8 cellular contexts compared by ENCODE assay signal in the genomic region with DNA sequence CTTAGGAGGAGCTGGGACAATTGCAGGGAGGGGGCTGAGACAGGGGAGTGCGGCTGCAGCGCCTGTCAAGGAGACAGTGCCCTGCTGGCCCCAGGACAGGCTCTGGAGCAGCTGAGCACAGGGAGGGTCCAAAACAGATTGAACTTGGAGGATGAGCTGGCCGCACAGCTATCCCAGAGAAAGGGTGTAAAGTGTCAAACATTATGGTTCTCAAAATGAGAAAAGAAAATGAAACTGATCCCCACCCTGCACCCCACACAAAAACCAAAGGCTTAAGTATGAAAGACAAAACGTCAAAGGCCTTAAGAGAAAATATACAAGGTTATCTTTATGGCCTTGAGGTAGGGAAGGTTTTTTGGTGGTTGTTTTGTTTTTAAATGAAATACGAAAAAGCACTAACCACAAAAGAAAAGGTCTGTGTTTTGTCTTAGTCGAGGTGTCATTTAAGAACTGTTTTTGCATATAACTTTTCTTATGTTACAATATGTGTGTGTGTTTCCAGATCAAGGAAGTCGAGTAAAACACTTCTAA.
DNase-seq lines count a peak whose midpoint lies in the region; ATAC-seq and TF ChIP-seq lines count a peak whose summit lies in the region.

No MANE protein-coding gene starts in this region.

- no peaks in the 10 kb centered on the region for H3K36me3 Mint-ChIP-seq in WTC11

- TF ChIP-seq CTCF in VCaP (conservative IDR thresholded peaks at IDR 0.05) = no peak
- no peak for TF ChIP-seq CTCF in right atrium auricular region (IDR thresholded peaks at IDR 0.05)
- no peak for TF ChIP-seq CTCF in uterus (IDR thresholded peaks at IDR 0.05)
- no peak for TF ChIP-seq CTCF in WTC11 (IDR thresholded peaks at IDR 0.05)

- ATAC-seq in GM18517 (IDR thresholded peaks at IDR 0.05; ENCODE audit: unreplicated experiment) (peak; percentile 66), HG02642 (IDR thresholded peaks at IDR 0.05; ENCODE audit: poor library complexity, unreplicated experiment) (peak; percentile 63), WTC11 (no peak)

- H3K36me3 ChIP-seq in right atrium auricular region (no peaks in the 10 kb centered on the region), uterus (no peaks in the 10 kb centered on the region)

- H3K27me3 ChIP-seq in right atrium auricular region (no peaks in the 10 kb centered on the region), uterus (no peaks in the 10 kb centered on the region)

- DNase-seq in right atrium auricular region (ENCODE audit: low spot score) (no peak), uterus (no peak), WTC11 (ENCODE audit: low spot score) (no peak), D341Med (ENCODE audit: low spot score) (no peak), NCI-H82 treated with DMSO at 0.1 percent for 48 hours (lab: John Stamatoyannopoulos, UW; ENCODE audit: unreplicated experiment) (no peak)

- POLR2A ChIA-PET in WTC11 (lab: Charles Lee) = no interaction called here

- no peaks in the 10 kb centered on the region for H3K27me3 Mint-ChIP-seq in WTC11 (ENCODE audit: low read depth)

- H3K27ac ChIP-seq in VCaP (0 out of 2 replicates have a peak overlapping the region, but pooled peaks have one; percentile 19), right atrium auricular region (peak overlapping the region; percentile 43 to 58), uterus (peak overlapping the region; percentile 79)

- no peak for TF ChIP-seq POLR2A in uterus (IDR thresholded peaks at IDR 0.05)

- no peak overlapping the region for H3K4me3 ChIP-seq in right atrium auricular region
- H3K4me3 ChIP-seq in uterus = peak overlapping the region in 1 of 2 donors; percentile 9

- peaks cover 83% of the 10 kb centered on the region for H3K4me1 Mint-ChIP-seq in WTC11

- intact Hi-C loops in uterus (cut with DNase I; ENCODE audit: low total_unique reads) = no loop called here

- CTCF ChIA-PET in WTC11 (lab: Charles Lee) = no interaction called here

- H3K9me3 ChIP-seq in right atrium auricular region (no peaks in the 10 kb centered on the region), uterus (no peaks in the 10 kb centered on the region)

- H3K4me1 ChIP-seq in right atrium auricular region (peaks cover 0 to 96% of the 10 kb centered on the region in 2 donors), uterus (no peaks in the 10 kb centered on the region)

- H3K27ac Mint-ChIP-seq in WTC11 = no peak overlapping the region

- H3K4me3 Mint-ChIP-seq in WTC11 = no peak overlapping the region

- H3K9me3 Mint-ChIP-seq in WTC11 = no peaks in the 10 kb centered on the region

TF ChIP-seq in WTC11, 78 proteins besides CTCF, POLR2A, EP300 and RAD21:
- TF ChIP-seq ZNF512 (CRISPR knock-in tag; IDR thresholded peaks at IDR 0.05; ENCODE audit: borderline replicate concordance) (no peak), PRRX2 (CRISPR knock-in tag; IDR thresholded peaks at IDR 0.05) (no peak), JUN (CRISPR knock-in tag; IDR thresholded peaks at IDR 0.05) (no peak), OVOL2 (CRISPR knock-in tag; IDR thresholded peaks at IDR 0.05; ENCODE audit: borderline replicate concordance) (no peak), NFYB (CRISPR knock-in tag; conservative IDR thresholded peaks at IDR 0.05; ENCODE audit: low read depth) (no peak), E2F1 (CRISPR knock-in tag; IDR thresholded peaks at IDR 0.05) (no peak)
- TF ChIP-seq, protein P1, sequence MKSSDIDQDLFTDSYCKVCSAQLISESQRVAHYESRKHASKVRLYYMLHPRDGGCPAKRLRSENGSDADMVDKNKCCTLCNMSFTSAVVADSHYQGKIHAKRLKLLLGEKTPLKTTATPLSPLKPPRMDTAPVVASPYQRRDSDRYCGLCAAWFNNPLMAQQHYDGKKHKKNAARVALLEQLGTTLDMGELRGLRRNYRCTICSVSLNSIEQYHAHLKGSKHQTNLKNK (CRISPR knock-in tag; IDR thresholded peaks at IDR 0.05) = no peak
TF ChIP-seq in WTC11: peak in this region for 0.

Comparison
In these comparisons a context has a peak if more than half of its experiments do, and no peak if none do; other contexts are left out.
1. H3K27ac ChIP-seq: peak in every context shown above with its lines; median percentile 79 in uterus; 50 in right atrium auricular region; 19 in VCaP.